Comparison of ENCODE assay signal across 8 cellular contexts in genomic region chr1:233614173-233614742, GRCh38. TPM values are rescaled to one million over a fixed set of nuclear protein-coding genes. Genes with fewer than 3 reads are reported as not detected.
DNase-seq lines count a peak whose midpoint lies in the region; ATAC-seq and TF ChIP-seq lines count a peak whose summit lies in the region.

No MANE protein-coding gene starts in this region.

- TF ChIP-seq CTCF in GM20000 (IDR thresholded peaks at IDR 0.05; ENCODE audit: extremely low read depth, missing control alignments) (no peak), HFFc6 (IDR thresholded peaks at IDR 0.05) (no peak)

- H3K27ac ChIP-seq in temporal lobe (ENCODE audit: low read depth, low read length) = peak overlapping the region; percentile 57

- DNase-seq in DMS79 treated with DMSO at 0.1 percent for 48 hours (lab: John Stamatoyannopoulos, UW) = peak; percentile 45
- DNase-seq in GM20000 (ENCODE audit: low spot score) = peak; percentile 78
- DNase-seq in NCI-H1092 treated with DMSO at 0.1 percent for 48 hours (lab: John Stamatoyannopoulos, UW) = peak; percentile 49
- DNase-seq in cerebellar cortex (ENCODE audit: low spot score) = peak; percentile 52
- DNase-seq in left colon = peak; percentile 35 to 47
- no peak for DNase-seq in HFFc6
- DNase-seq in activated CD8-positive, alpha-beta T cell treated with anti-CD3 and anti-CD28 coated beads, Interleukin-2, amount 10 ng/mL, durations not matched to agents 7 days and 5 days = no peak

- H3K4me1 Mint-ChIP-seq in HFFc6 (ENCODE audit: low read depth) = no peaks in the 10 kb centered on the region
- H3K4me1 Mint-ChIP-seq in activated CD8-positive, alpha-beta T cell treated with anti-CD3 and anti-CD28 coated beads, Interleukin-2, amount 10 ng/mL, durations not matched to agents 7 days and 5 days (ENCODE audit: low read depth) = peaks cover 4% of the 10 kb centered on the region

- peak; percentile 48 for ATAC-seq in left colon
- ATAC-seq in activated CD8-positive, alpha-beta T cell treated with anti-CD3 and anti-CD28 coated beads, Interleukin-2, amount 10 ng/mL, durations not matched to agents 7 days and 5 days = no peak

- H3K36me3 Mint-ChIP-seq in HFFc6 (ENCODE audit: low read depth) = no peaks in the 10 kb centered on the region
- no peaks in the 10 kb centered on the region for H3K36me3 Mint-ChIP-seq in activated CD8-positive, alpha-beta T cell treated with anti-CD3 and anti-CD28 coated beads, Interleukin-2, amount 10 ng/mL, durations not matched to agents 7 days and 5 days (ENCODE audit: low read depth)

- CTCF ChIA-PET in activated CD8-positive, alpha-beta T cell treated with anti-CD3 and anti-CD28 coated beads, Interleukin-2, amount 10 ng/mL, durations not matched to agents 7 days and 5 days (lab: Charles Lee) = no interaction called here

- no peak overlapping the region for H3K4me3 Mint-ChIP-seq in HFFc6
- H3K4me3 Mint-ChIP-seq in activated CD8-positive, alpha-beta T cell treated with anti-CD3 and anti-CD28 coated beads, Interleukin-2, amount 10 ng/mL, durations not matched to agents 7 days and 5 days = no peak overlapping the region

- H3K9me3 Mint-ChIP-seq in HFFc6 = peaks cover 23% of the 10 kb centered on the region
- H3K9me3 Mint-ChIP-seq in activated CD8-positive, alpha-beta T cell treated with anti-CD3 and anti-CD28 coated beads, Interleukin-2, amount 10 ng/mL, durations not matched to agents 7 days and 5 days (ENCODE audit: insufficient read depth) = no peaks in the 10 kb centered on the region

- no peak overlapping the region for H3K27ac Mint-ChIP-seq in HFFc6
- H3K27ac Mint-ChIP-seq in activated CD8-positive, alpha-beta T cell treated with anti-CD3 and anti-CD28 coated beads, Interleukin-2, amount 10 ng/mL, durations not matched to agents 7 days and 5 days = no peak overlapping the region

- intact Hi-C loops in left colon (cut with DNase I, micrococcal nuclease) = no loop called here

- POLR2A ChIA-PET in activated CD8-positive, alpha-beta T cell treated with anti-CD3 and anti-CD28 coated beads, Interleukin-2, amount 10 ng/mL, durations not matched to agents 7 days and 5 days (lab: Charles Lee) = no interaction called here

- no peaks in the 10 kb centered on the region; the same call in 1 of the 2 replicates for H3K27me3 Mint-ChIP-seq in HFFc6 (ENCODE audit: insufficient read depth)
- peaks cover 48% of the 10 kb centered on the region for H3K27me3 Mint-ChIP-seq in activated CD8-positive, alpha-beta T cell treated with anti-CD3 and anti-CD28 coated beads, Interleukin-2, amount 10 ng/mL, durations not matched to agents 7 days and 5 days (ENCODE audit: low read depth)

RNA-seq across cellular contexts. Expression of gene KCNK1, which starts 0.4 kb away (rescaled TPM):
- total RNA-seq in left colon (10 to 100 TPM; 56.5 to 61.4 TPM), temporal lobe (3.0 TPM)
- total RNA-seq in HFFc6 (2021; fragmentation: NEBNext Ultra II Directional; extraction: Animal tissue kit (Norgen Biotek cat#: 25700)) = not detected
- total RNA-seq in activated CD8-positive, alpha-beta T cell treated with anti-CD3 and anti-CD28 coated beads, Interleukin-2, amount 10 ng/mL, durations not matched to agents 7 days and 5 days = under 1 TPM in 1 of 2 experiments, not detected in 1; 0.18 TPM

Comparison
In these comparisons a context has a peak if more than half of its experiments do, and no peak if none do; other contexts are left out.
1. DNase-seq: peak in DMS79 treated with DMSO at 0.1 percent for 48 hours (single experiment), GM20000 (single experiment), NCI-H1092 treated with DMSO at 0.1 percent for 48 hours (single experiment), cerebellar cortex (single experiment) and left colon (2 of 2); none in HFFc6 (single experiment) and activated CD8-positive, alpha-beta T cell treated with anti-CD3 and anti-CD28 coated beads, Interleukin-2, amount 10 ng/mL, durations not matched to agents 7 days and 5 days (single experiment).
2. RNA of gene KCNK1, which starts 0.4 kb away (total RNA-seq): 56.5 to 61.4 TPM in left colon; 3.0 TPM in temporal lobe (single experiment), 0.18 TPM in activated CD8-positive, alpha-beta T cell treated with anti-CD3 and anti-CD28 coated beads, Interleukin-2, amount 10 ng/mL, durations not matched to agents 7 days and 5 days and not detected in HFFc6; every median in the first group is over 10 times any median in the second.